Comparison of ENCODE assay signal across 10 cellular contexts in the genomic region with DNA sequence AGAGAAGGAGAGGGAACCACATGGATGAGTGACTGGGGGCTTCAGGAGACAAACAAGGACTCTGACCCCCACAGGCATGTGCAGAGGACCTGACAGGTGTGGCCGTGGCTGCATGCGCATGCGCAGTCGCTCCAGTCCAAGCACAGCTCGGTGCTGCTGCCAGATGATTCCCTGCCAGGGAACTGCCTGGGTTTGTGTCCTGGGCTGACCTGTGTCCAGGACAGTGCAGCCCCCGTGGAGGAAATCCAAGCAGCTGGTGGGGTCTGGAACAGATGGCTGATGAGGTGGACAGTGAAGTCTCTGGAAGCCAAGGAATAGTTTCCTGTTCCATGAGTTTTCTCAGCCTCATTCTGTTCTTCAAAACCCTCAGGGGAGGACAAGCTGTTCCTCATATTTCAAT. TPM values are rescaled to one million over a fixed set of nuclear protein-coding genes. Genes with fewer than 3 reads are reported as not detected.
DNase-seq lines count a peak whose midpoint lies in the region; ATAC-seq and TF ChIP-seq lines count a peak whose summit lies in the region.
"Had no signal": no experiment of that assay in that cellular context is flagged by ENCODE, and none has a peak within 500 bp of the region (broad histone marks: within the 10 kb centered on the region; RNA-seq: fewer than 3 reads in every experiment).

No MANE protein-coding gene starts in this region.

- 0 out of 2 replicates have a peak overlapping the region, but pooled peaks have one; percentile 29 for H3K27ac ChIP-seq in HUES64 (ENCODE audit: low read depth, low read length)

- H3K4me3 ChIP-seq in HUES64 (ENCODE audit: low read length) = no peak overlapping the region

- H3K9me3 Mint-ChIP-seq in activated naive CD8-positive, alpha-beta T cell treated with anti-CD3 and anti-CD28 coated beads, Interleukin-2, amount 10 ng/mL, durations not matched to agents 7 days and 5 days = no peaks in the 10 kb centered on the region
- no peaks in the 10 kb centered on the region for H3K9me3 Mint-ChIP-seq in stimulated activated naive B cell treated with anti-CD40 and anti-IgM and Interleukin-4, amounts not matched to agents 10 μg/mL and 1 μg/mL and 100 μg/mL, for 72 hours
- H3K9me3 Mint-ChIP-seq in MCF 10A (ENCODE audit: unreplicated experiment) = no peaks in the 10 kb centered on the region
- H3K9me3 Mint-ChIP-seq: H9 had no signal

- no peaks in the 10 kb centered on the region for H3K27me3 Mint-ChIP-seq in activated naive CD8-positive, alpha-beta T cell treated with anti-CD3 and anti-CD28 coated beads, Interleukin-2, amount 10 ng/mL, durations not matched to agents 7 days and 5 days
- no peaks in the 10 kb centered on the region for H3K27me3 Mint-ChIP-seq in stimulated activated naive B cell treated with anti-CD40 and anti-IgM and Interleukin-4, amounts not matched to agents 10 μg/mL and 1 μg/mL and 100 μg/mL, for 72 hours
- no peaks in the 10 kb centered on the region for H3K27me3 Mint-ChIP-seq in MCF 10A (ENCODE audit: insufficient read depth, unreplicated experiment)

- peaks cover 71% of the 10 kb centered on the region for H3K4me1 Mint-ChIP-seq in activated naive CD8-positive, alpha-beta T cell treated with anti-CD3 and anti-CD28 coated beads, Interleukin-2, amount 10 ng/mL, durations not matched to agents 7 days and 5 days
- H3K4me1 Mint-ChIP-seq in stimulated activated naive B cell treated with anti-CD40 and anti-IgM and Interleukin-4, amounts not matched to agents 10 μg/mL and 1 μg/mL and 100 μg/mL, for 72 hours = peaks cover 38 to 68% of the 10 kb centered on the region in 2 donors
- H3K4me1 Mint-ChIP-seq in MCF 10A (ENCODE audit: insufficient read depth, unreplicated experiment) = peaks cover 8% of the 10 kb centered on the region

- peak overlapping the region; percentile 91 for H3K27ac Mint-ChIP-seq in activated naive CD8-positive, alpha-beta T cell treated with anti-CD3 and anti-CD28 coated beads, Interleukin-2, amount 10 ng/mL, durations not matched to agents 7 days and 5 days
- peak overlapping the region; percentile 99 for H3K27ac Mint-ChIP-seq in stimulated activated naive B cell treated with anti-CD40 and anti-IgM and Interleukin-4, amounts not matched to agents 10 μg/mL and 1 μg/mL and 100 μg/mL, for 72 hours
- H3K27ac Mint-ChIP-seq in MCF 10A (ENCODE audit: low read depth, unreplicated experiment) = no peak overlapping the region

- peak overlapping the region; percentile 68 for H3K4me3 Mint-ChIP-seq in activated naive CD8-positive, alpha-beta T cell treated with anti-CD3 and anti-CD28 coated beads, Interleukin-2, amount 10 ng/mL, durations not matched to agents 7 days and 5 days
- no peak overlapping the region for H3K4me3 Mint-ChIP-seq in stimulated activated naive B cell treated with anti-CD40 and anti-IgM and Interleukin-4, amounts not matched to agents 10 μg/mL and 1 μg/mL and 100 μg/mL, for 72 hours
- H3K4me3 Mint-ChIP-seq in MCF 10A (ENCODE audit: unreplicated experiment) = no peak overlapping the region
- H3K4me3 Mint-ChIP-seq: H9 had no signal

- peaks cover 36% of the 10 kb centered on the region for H3K36me3 ChIP-seq in HUES64 (ENCODE audit: insufficient read depth, low read length)

- H3K9me3 ChIP-seq in HUES64 (ENCODE audit: insufficient read depth, low read depth, low read length) = no peaks in the 10 kb centered on the region

- POLR2A ChIA-PET in activated naive CD8-positive, alpha-beta T cell treated with anti-CD3 and anti-CD28 coated beads, Interleukin-2, amount 10 ng/mL, durations not matched to agents 7 days and 5 days (lab: Charles Lee) = interaction anchor here (0.9 to 3.7 kb wide), 9 partner anchors 10 to 43 kb away, joined by 3 to 60 read pairs (median 13); partner anchors contain the start of genes LASP1, LASP1NB and RPL23
- POLR2A ChIA-PET in MCF 10A (lab: Yijun Ruan, JAX) = no interaction called here

- H3K4me1 ChIP-seq in HUES64 (ENCODE audit: insufficient read depth, low read length) = peaks cover 4% of the 10 kb centered on the region; the same call in 1 of the 2 replicates

- 93% methylated on average over 6 of the region's 6 CpGs for WGBS in HUES64

- no peaks in the 10 kb centered on the region for H3K27me3 ChIP-seq in HUES64 (ENCODE audit: insufficient read depth, low read length)

- CTCF ChIA-PET in MCF 10A (lab: Yijun Ruan, JAX) = no interaction called here

- intact Hi-C loops in left colon (cut with DNase I, micrococcal nuclease) = no loop called here
- intact Hi-C loops in MCF 10A (cut with micrococcal nuclease) = no loop called here

- peaks cover 29% of the 10 kb centered on the region for H3K36me3 Mint-ChIP-seq in activated naive CD8-positive, alpha-beta T cell treated with anti-CD3 and anti-CD28 coated beads, Interleukin-2, amount 10 ng/mL, durations not matched to agents 7 days and 5 days
- H3K36me3 Mint-ChIP-seq in stimulated activated naive B cell treated with anti-CD40 and anti-IgM and Interleukin-4, amounts not matched to agents 10 μg/mL and 1 μg/mL and 100 μg/mL, for 72 hours = peaks cover 27 to 63% of the 10 kb centered on the region in 2 donors
- H3K36me3 Mint-ChIP-seq in MCF 10A (ENCODE audit: insufficient read depth, unreplicated experiment) = peaks cover 39% of the 10 kb centered on the region

- no peak overlapping the region for H3K9ac ChIP-seq in HUES64 (ENCODE audit: low read depth, low read length)

- no peak for TF ChIP-seq CTCF in MCF 10A (IDR thresholded peaks at IDR 0.05; ENCODE audit: unreplicated experiment)

- BruUV-seq in MCF 10A (replicated peaks; lab: Mats Ljungman, UMichigan) = no TSS peak

- no peak for DNase-seq in activated naive CD8-positive, alpha-beta T cell treated with anti-CD3 and anti-CD28 coated beads, Interleukin-2, amount 10 ng/mL, durations not matched to agents 7 days and 5 days
- DNase-seq in left colon (peak; percentile 40 to 68), midbrain (lab: John Stamatoyannopoulos, UW) (no peak), SIG-M5 (lab: John Stamatoyannopoulos, UW) (no peak), MCF 10A (ENCODE audit: unreplicated experiment) (no peak)
- no peak for DNase-seq in stimulated activated naive B cell treated with anti-CD40 and anti-IgM and Interleukin-4, amounts not matched to agents 10 μg/mL and 1 μg/mL and 100 μg/mL, for 72 hours
- DNase-seq: H9; stimulated activated CD4-positive, alpha-beta T cell treated with anti-CD3 and anti-CD28 coated beads, Interleukin-4, amount 100 ng/mL, for 1 hour had no signal

- no peak for ATAC-seq in activated naive CD8-positive, alpha-beta T cell treated with anti-CD3 and anti-CD28 coated beads, Interleukin-2, amount 10 ng/mL, durations not matched to agents 7 days and 5 days (ENCODE audit: low read depth)
- ATAC-seq in left colon (peak; percentile 22), GM19328 (IDR thresholded peaks at IDR 0.05; ENCODE audit: unreplicated experiment) (no peak)
- ATAC-seq in stimulated activated naive B cell treated with anti-CD40 and anti-IgM and Interleukin-4, amounts not matched to agents 10 μg/mL and 1 μg/mL and 100 μg/mL, for 72 hours (replicated peaks) = no peak

RNA-seq across cellular contexts. Expression of gene LASP1, which starts 27.3 kb away (rescaled TPM):
- 103 TPM for polyA plus RNA-seq in HUES64 (2013, experiment 1 of 2)
- 99.7 TPM for polyA plus RNA-seq in HUES64 (2013, experiment 2 of 2)
- total RNA-seq in activated naive CD8-positive, alpha-beta T cell treated with anti-CD3 and anti-CD28 coated beads, Interleukin-2, amount 10 ng/mL, durations not matched to agents 7 days and 5 days = 100 to 1,000 TPM; 227 to 236 TPM
- total RNA-seq in left colon = 100 to 1,000 TPM; 245 to 318 TPM
- total RNA-seq in MCF 10A (2022) = 65.1 and 68.1 TPM in 2 replicates

RNA-seq across cellular contexts. Expression of gene RPL23, which starts 43.7 kb away (rescaled TPM):
- polyA plus RNA-seq in HUES64 (2013, experiment 1 of 2) = 1,978 TPM
- polyA plus RNA-seq in HUES64 (2013, experiment 2 of 2) = 2,117 TPM
- 1,000 to 10,000 TPM; 1,166 to 1,188 TPM for total RNA-seq in activated naive CD8-positive, alpha-beta T cell treated with anti-CD3 and anti-CD28 coated beads, Interleukin-2, amount 10 ng/mL, durations not matched to agents 7 days and 5 days
- total RNA-seq in left colon = 100 to 1,000 TPM; 836 to 861 TPM
- total RNA-seq in MCF 10A (2022) = 1,891 and 2,060 TPM in 2 replicates

Comparison
In these comparisons a context has a peak if more than half of its experiments do, and no peak if none do; other contexts are left out.
1. DNase-seq: peak in left colon (2 of 2); none in activated naive CD8-positive, alpha-beta T cell treated with anti-CD3 and anti-CD28 coated beads, Interleukin-2, amount 10 ng/mL, durations not matched to agents 7 days and 5 days (single experiment), stimulated activated naive B cell treated with anti-CD40 and anti-IgM and Interleukin-4, amounts not matched to agents 10 μg/mL and 1 μg/mL and 100 μg/mL, for 72 hours (single experiment), midbrain (single experiment), SIG-M5 (single experiment) and MCF 10A (single experiment).